Comparison of ENCODE assay signal across 8 cellular contexts in the genomic region with DNA sequence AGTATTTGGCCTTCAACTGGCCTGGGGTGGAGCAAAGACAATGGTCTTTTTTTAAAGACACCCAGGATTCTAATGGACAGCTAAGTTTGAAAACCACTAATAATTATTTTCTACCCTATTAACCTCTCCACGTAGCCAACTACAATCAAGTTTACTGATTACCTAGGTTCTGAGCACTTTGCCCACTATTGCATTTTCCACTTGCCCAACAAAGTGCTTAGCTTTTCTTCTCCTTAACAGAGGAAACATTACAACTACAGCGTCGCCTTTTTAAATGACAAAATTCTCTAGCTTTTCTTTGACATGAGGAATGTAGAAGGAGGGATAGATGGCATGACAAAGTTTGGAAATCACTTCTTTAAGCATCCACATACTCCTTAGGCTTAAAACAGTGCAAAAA. TPM values are rescaled to one million over a fixed set of nuclear protein-coding genes. Genes with fewer than 3 reads are reported as not detected.
DNase-seq lines count a peak whose midpoint lies in the region; ATAC-seq, FAIRE-seq and TF ChIP-seq lines count a peak whose summit lies in the region.

No MANE protein-coding gene starts in this region.

- H3K4ac ChIP-seq in H1 (replicated peaks; ENCODE audit: insufficient read length, low read depth, low read length): no peak overlapping the region

- no peak overlapping the region for H4K5ac ChIP-seq in H1 (ENCODE audit: insufficient read length, low read depth, low read length)

- no peak overlapping the region for H3K14ac ChIP-seq in H1 (ENCODE audit: insufficient read length)

- peak overlapping the region; percentile 43 to 96 for H3K4me3 Mint-ChIP-seq in CD14-positive monocyte

- no peak for TF ChIP-seq POLR2A in H1 (IDR thresholded peaks at IDR 0.05; ENCODE audit: control extremely low read depth in 1 of 2, low read depth in 2 of 2, low read length in 2 of 2)

- H3K36me3 Mint-ChIP-seq in CD14-positive monocyte: peaks cover 7 to 9% of the 10 kb centered on the region in 2 donors

- DNase-seq in CD14-positive monocyte (ENCODE audit: low spot score) (no peak), H1 (ENCODE audit: low read depth in 1 of 2, low spot score in 2 of 2) (no peak), osteoblast (ENCODE audit: insufficient read length, low spot score, missing footprints) (no peak), WERI-Rb-1 (no peak), mucosa of gallbladder (ENCODE audit: low spot score) (no peak)
- DNase-seq in activated effector memory CD4-positive, alpha-beta T cell treated with Interleukin-2 at 50 U/mL for 16 hours: no peak

- H3K4me1 ChIP-seq in OCI-LY3 (ENCODE audit: low read length): peaks cover 20% of the 10 kb centered on the region
- peaks cover 0 to 12% (median 3%) of the 10 kb centered on the region in 4 experiments; a peak in 2 of 7 replicates for H3K4me1 ChIP-seq in H1 (replicated peaks in 1 of 4; ENCODE audit: control insufficient read depth in 3 of 4, insufficient read depth in 4 of 4, low read length in 3 of 4)
- H3K4me1 ChIP-seq in osteoblast (ENCODE audit: insufficient read depth, low read length): peaks cover 71% of the 10 kb centered on the region

- H4K20me1 ChIP-seq in OCI-LY3 (ENCODE audit: insufficient read depth, low read length): peaks cover 49% of the 10 kb centered on the region
- H4K20me1 ChIP-seq in H1 (replicated peaks in 1 of 2; ENCODE audit: control insufficient read depth in 1 of 2, insufficient read depth in 2 of 2, low read length in 2 of 2): no peaks in the 10 kb centered on the region
- H4K20me1 ChIP-seq in osteoblast (ENCODE audit: insufficient read depth, low read length): peaks cover 54% of the 10 kb centered on the region

- no peak overlapping the region for H4K8ac ChIP-seq in H1 (ENCODE audit: extremely low read depth, insufficient read depth, low read length)

- no peak overlapping the region for H2AFZ ChIP-seq in OCI-LY3 (ENCODE audit: low read depth, low read length)
- H2AFZ ChIP-seq in H1 (ENCODE audit: low read length): no peak overlapping the region
- H2AFZ ChIP-seq in osteoblast (ENCODE audit: low read length): no peak overlapping the region

- no peaks in the 10 kb centered on the region for H3K9me3 Mint-ChIP-seq in CD14-positive monocyte

- H3K4me1 Mint-ChIP-seq in CD14-positive monocyte: peaks cover 55% of the 10 kb centered on the region

- no peak overlapping the region for H3K18ac ChIP-seq in H1 (ENCODE audit: extremely low read depth, low read length)

- H4K91ac ChIP-seq in H1 (replicated peaks; ENCODE audit: insufficient read length, low read length): no peak overlapping the region

- H3K36me3 ChIP-seq in OCI-LY3 (replicated peaks; ENCODE audit: low read depth, low read length) (no peaks in the 10 kb centered on the region), H1 (ENCODE audit: control insufficient read depth in 2 of 4, insufficient read depth in 4 of 4, low read length in 3 of 4) (no peaks in the 10 kb centered on the region), osteoblast (ENCODE audit: insufficient read depth, low read length) (no peaks in the 10 kb centered on the region), WERI-Rb-1 (peaks cover 3% of the 10 kb centered on the region; the same call in 1 of the 2 replicates)

- 53% methylated on average over 3 of the region's 3 CpGs; no CpG with 5 or more reads in 1 of the 2 experiments for WGBS in H1 (ENCODE audit: extremely low coverage in 1 of 2, insufficient coverage in 1 of 2, insufficient read length in 1 of 2, insufficient replicate concordance in 2 of 2, low coverage in 1 of 2, low lambda C conversion rate in 2 of 2, missing lambda C conversion rate in 1 of 2), 2 experiments

- no peak overlapping the region for H2BK5ac ChIP-seq in H1 (ENCODE audit: low read depth, low read length)

- peaks cover 0 to 3% (median 0%) of the 10 kb centered on the region in 3 donors for H3K27me3 Mint-ChIP-seq in CD14-positive monocyte (ENCODE audit: low read depth in 3 of 3)

- H2BK15ac ChIP-seq in H1 (ENCODE audit: low read length): no peak overlapping the region

- TF ChIP-seq RAD21 in H1 (IDR thresholded peaks at IDR 0.05 in 1 of 2, conservative IDR thresholded peaks at IDR 0.05 in 1 of 2; ENCODE audit: low read depth in 2 of 2, low read length in 2 of 2): no peak

- POLR2A ChIA-PET in H1 (lab: Charles Lee; ENCODE audit: partially characterized antibody): no interaction called here

- H3K23ac ChIP-seq in H1 (ENCODE audit: insufficient read length): no peak overlapping the region

- no peak overlapping the region for H2BK12ac ChIP-seq in H1 (ENCODE audit: low read depth, low read length)

- H2BK120ac ChIP-seq in H1 (replicated peaks; ENCODE audit: low read depth, low read length): no peak overlapping the region

- peaks cover 72% of the 10 kb centered on the region for H3K79me2 ChIP-seq in OCI-LY3 (ENCODE audit: low read length)
- H3K79me2 ChIP-seq in H1 (ENCODE audit: control insufficient read depth in 1 of 2, insufficient read depth in 2 of 2, low read length in 2 of 2): peaks cover 0 to 59% of the 10 kb centered on the region in 2 experiments; a peak in 3 of 4 replicates
- H3K79me2 ChIP-seq in osteoblast (ENCODE audit: insufficient read depth, low read length): peaks cover 69% of the 10 kb centered on the region

- no peak for TF ChIP-seq CTCF in CD14-positive monocyte (IDR thresholded peaks at IDR 0.05)
- TF ChIP-seq CTCF in OCI-LY3 (IDR thresholded peaks at IDR 0.05; ENCODE audit: low read depth, low read length): no peak
- no peak for TF ChIP-seq CTCF in H1 (IDR thresholded peaks at IDR 0.05; ENCODE audit: control extremely low read depth in 1 of 3, insufficient read depth in 1 of 3, low read depth in 1 of 3, low read length in 3 of 3)
- no peak for TF ChIP-seq CTCF in osteoblast (IDR thresholded peaks at IDR 0.05; ENCODE audit: extremely low read depth, low read depth, low read length)
- TF ChIP-seq CTCF in WERI-Rb-1 (IDR thresholded peaks at IDR 0.05; ENCODE audit: low read depth, low read length): no peak

- H3K4me2 ChIP-seq in OCI-LY3 (ENCODE audit: low read length): peak overlapping the region; percentile 83
- H3K4me2 ChIP-seq in H1 (ENCODE audit: insufficient read depth in 1 of 2, low read depth in 2 of 2, low read length in 2 of 2): peak overlapping the region; percentile 85 to 96; a peak in 3 of 4 replicates
- peak overlapping the region; percentile 93 for H3K4me2 ChIP-seq in osteoblast (ENCODE audit: insufficient read depth, low read length)

- ATAC-seq in HG02623 (IDR thresholded peaks at IDR 0.05; ENCODE audit: unreplicated experiment): no peak

- no peak overlapping the region for H2AK5ac ChIP-seq in H1 (ENCODE audit: low read depth, low read length)

- no peaks in the 10 kb centered on the region; the same call in 1 of the 2 replicates for H3K79me1 ChIP-seq in H1 (ENCODE audit: low read depth, low read length)

- H3K27ac ChIP-seq in OCI-LY3 (ENCODE audit: low read length) (no peak overlapping the region), H1 (ENCODE audit: low read depth, low read length) (no peak overlapping the region), osteoblast (ENCODE audit: low read depth, low read length) (peak overlapping the region; percentile 78), WERI-Rb-1 (no peak overlapping the region)

- no peak for TF ChIP-seq EP300 in H1 (IDR thresholded peaks at IDR 0.05; ENCODE audit: borderline replicate concordance in 1 of 2, low read depth in 2 of 2, low read length in 2 of 2)

- H3K27me3 ChIP-seq in OCI-LY3 (ENCODE audit: low read depth, low read length) (no peaks in the 10 kb centered on the region), H1 (replicated peaks in 1 of 4; ENCODE audit: control insufficient read depth in 3 of 4, extremely low read depth in 1 of 4, insufficient read depth in 3 of 4, low read length in 3 of 4) (no peaks in the 10 kb centered on the region; a peak in 1 of 7 replicates), osteoblast (ENCODE audit: insufficient read depth, low read length) (no peaks in the 10 kb centered on the region), WERI-Rb-1 (ENCODE audit: insufficient read depth, low read depth, severe bottlenecking) (no peaks in the 10 kb centered on the region)

- no peak overlapping the region for H3K56ac ChIP-seq in H1 (replicated peaks; ENCODE audit: insufficient read length, low read depth, low read length)

- CTCF ChIA-PET in H1 (lab: Charles Lee; ENCODE audit: partially characterized antibody): interaction anchor here (1.0 to 3.0 kb wide), 3 partner anchors 34 to 132 kb away, joined by 4 to 17 read pairs (median 5); no protein-coding TSS in a partner anchor

- H3K9me3 ChIP-seq in OCI-LY3 (ENCODE audit: insufficient read depth, low read length) (no peaks in the 10 kb centered on the region), H1 (ENCODE audit: insufficient read depth in 2 of 2, low read depth in 1 of 2, low read length in 1 of 2) (no peaks in the 10 kb centered on the region), osteoblast (ENCODE audit: low read depth, low read length) (no peaks in the 10 kb centered on the region), WERI-Rb-1 (ENCODE audit: severe bottlenecking) (no peaks in the 10 kb centered on the region)

- H3K4me3 ChIP-seq in OCI-LY3 (ENCODE audit: low read length): peak overlapping the region; percentile 87
- peak overlapping the region in 1 of 4 experiments; percentile 97; a peak in 2 of 8 replicates for H3K4me3 ChIP-seq in H1 (ENCODE audit: extremely low read depth in 1 of 4, insufficient read depth in 2 of 4, low read depth in 3 of 4, low read length in 4 of 4)
- peak overlapping the region; percentile 95 for H3K4me3 ChIP-seq in osteoblast (ENCODE audit: insufficient read depth, low read length)
- H3K4me3 ChIP-seq in WERI-Rb-1 (ENCODE audit: low read depth, low read length): no peak overlapping the region

- H3K9ac ChIP-seq in OCI-LY3 (ENCODE audit: low read length) (no peak overlapping the region), H1 (replicated peaks in 1 of 4; ENCODE audit: extremely low read depth in 1 of 4, low read depth in 3 of 4, low read length in 3 of 4) (no peak overlapping the region)

- no peak for FAIRE-seq in H1 (lab: Jason Lieb, UNC)

- H3K23me2 ChIP-seq in H1 (ENCODE audit: low read depth, low read length): peaks cover 3% of the 10 kb centered on the region

- peak overlapping the region; percentile 2 to 99 (median 96) for H3K27ac Mint-ChIP-seq in CD14-positive monocyte

- intact Hi-C loops in CD14-positive monocyte (cut with micrococcal nuclease): loop anchor here (5.0 to 10.0 kb wide), 3 partner anchors 148 to 688 kb away; a partner anchor contains a TSS

- H2BK20ac ChIP-seq in H1 (ENCODE audit: low read length): no peak overlapping the region

RNA-seq across cellular contexts. Expression of a gene that starts 2.0 kb away (rescaled TPM):
- polyA plus RNA-seq in CD14-positive monocyte: 10 to 100 TPM; 73.4 to 83.3 TPM
- total RNA-seq in H1 (2021; fragmentation: NEBNext Ultra II Directional; extraction: Animal tissue kit (Norgen Biotek cat#: 25700)): 10.9 and 11.9 TPM in 2 replicates
- polyA plus RNA-seq in H1 (2011; rRNA removed): 3.0 and 4.5 TPM in 2 replicates
- 5.6 TPM for polyA plus RNA-seq in H1 (2011; cell fraction: cytosol; rRNA removed)
- polyA plus RNA-seq in H1 (2011; cell fraction: nucleus; rRNA removed): 2.3 TPM
- 3.9 to 5.7 TPM (median 4.9 TPM) in 4 replicates for polyA plus RNA-seq in H1 (2012, experiment 1 of 2)
- 3.1 TPM for polyA plus RNA-seq in H1 (2012, experiment 2 of 2)
- 5.5 TPM for polyA plus RNA-seq in H1 (2013, experiment 1 of 2)
- 6.7 TPM for polyA plus RNA-seq in H1 (2013, experiment 2 of 2)
- 1.6 and 2.2 TPM in 2 replicates for polyA minus RNA-seq in H1 (2011; rRNA and poly(A)+ RNA removed)
- 9.0 TPM for polyA minus RNA-seq in H1 (2011; cell fraction: cytosol; rRNA and poly(A)+ RNA removed)
- 8.7 TPM for polyA minus RNA-seq in H1 (2011; cell fraction: nucleus; rRNA and poly(A)+ RNA removed)
- 66.6 and 73.1 TPM in 2 replicates for total RNA-seq in osteoblast
- total RNA-seq in mucosa of gallbladder: 23.6 TPM

RNA-seq across cellular contexts. Expression of a gene that starts 37.6 kb away (rescaled TPM):
- polyA plus RNA-seq in CD14-positive monocyte (not detected), H1 (2011; rRNA removed) (not detected in 2 replicates)
- total RNA-seq in H1 (2021; fragmentation: NEBNext Ultra II Directional; extraction: Animal tissue kit (Norgen Biotek cat#: 25700)): not detected in 2 replicates
- not detected for polyA plus RNA-seq in H1 (2011; cell fraction: cytosol; rRNA removed)
- not detected for polyA plus RNA-seq in H1 (2011; cell fraction: nucleus; rRNA removed)
- polyA plus RNA-seq in H1 (2012, experiment 1 of 2): not detected in 4 replicates
- not detected for polyA plus RNA-seq in H1 (2012, experiment 2 of 2)
- not detected for polyA plus RNA-seq in H1 (2013, experiment 1 of 2)
- polyA plus RNA-seq in H1 (2013, experiment 2 of 2): 0.09 TPM
- not detected in 2 replicates for polyA minus RNA-seq in H1 (2011; rRNA and poly(A)+ RNA removed)
- polyA minus RNA-seq in H1 (2011; cell fraction: cytosol; rRNA and poly(A)+ RNA removed): not detected
- polyA minus RNA-seq in H1 (2011; cell fraction: nucleus; rRNA and poly(A)+ RNA removed): not detected
- total RNA-seq in osteoblast (not detected in 2 replicates), mucosa of gallbladder (not detected)
